ENCODE assay signal across 30 cellular contexts in the genomic region with DNA sequence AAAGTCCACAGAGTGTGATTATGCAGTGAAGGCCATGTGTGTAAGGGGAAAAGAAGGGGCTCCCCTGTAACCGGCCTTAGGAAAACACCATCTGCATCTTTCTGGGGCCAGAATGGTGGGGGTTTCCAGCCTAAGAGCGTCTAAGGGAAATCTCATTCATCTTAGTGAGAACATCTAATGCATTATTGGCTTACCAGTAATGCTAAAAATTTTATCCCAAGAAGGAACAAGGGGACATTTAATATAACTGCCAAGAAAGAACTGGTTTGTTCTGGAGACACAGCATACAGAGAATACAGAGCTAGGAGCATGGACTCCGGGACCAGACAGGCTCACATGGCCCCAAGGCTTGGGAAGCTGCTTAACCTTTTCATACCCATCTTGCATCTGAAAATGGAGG. TPM values are rescaled to one million over a fixed set of nuclear protein-coding genes. Genes with fewer than 3 reads are reported as not detected.
"Had no signal": no experiment of that assay in that cellular context is flagged by ENCODE, and none has a peak within 500 bp of the region (broad histone marks: within the 10 kb centered on the region; RNA-seq: fewer than 3 reads in every experiment).

No MANE protein-coding gene starts in this region.

- H3K27me3 ChIP-seq: adrenal gland, body of pancreas, foreskin keratinocyte, gastrocnemius medialis, heart right ventricle had no signal

- FAIRE-seq: colon had no signal

- H3K27ac ChIP-seq: adrenal gland, body of pancreas, esophagus muscularis mucosa, foreskin keratinocyte, gastrocnemius medialis, heart right ventricle, VCaP had no signal

- H3K9me3 ChIP-seq: adrenal gland, body of pancreas, esophagus muscularis mucosa, gastrocnemius medialis, heart right ventricle had no signal

- H3K4me3 ChIP-seq: adrenal gland, body of pancreas, esophagus muscularis mucosa, gastrocnemius medialis, heart right ventricle had no signal

- H3K36me3 ChIP-seq: adrenal gland, esophagus muscularis mucosa, gastrocnemius medialis, heart right ventricle had no signal

- H3K4me1 ChIP-seq: adrenal gland, body of pancreas, foreskin keratinocyte, gastrocnemius medialis had no signal

- DNase-seq: activated CD4-positive, alpha-beta T cell treated with anti-CD3 and anti-CD28 coated beads for 48 hours; activated CD4-positive, alpha-beta T cell treated with anti-CD3 and anti-CD28 coated beads, Interleukin-2, amount 50 U/mL, for 1 hour; activated CD4-positive, alpha-beta T cell treated with anti-CD3 and anti-CD28 coated beads, Interleukin-2, amount 50 U/mL, for 48 hours; activated CD8-positive, alpha-beta memory T cell treated with anti-CD3 and anti-CD28 coated beads for 24 hours; activated CD8-positive, alpha-beta T cell treated with anti-CD3 and anti-CD28 coated beads for 36 hours; activated effector memory CD4-positive, alpha-beta T cell treated with Interleukin-2 at 50 U/mL for 16 hours; activated gamma-delta T cell treated with Interleukin-2 at 50 U/mL for 16 hours; activated naive CD4-positive, alpha-beta T cell treated with anti-CD3 and anti-CD28 coated beads for 36 hours; activated naive CD8-positive, alpha-beta T cell treated with anti-CD3 and anti-CD28 coated beads for 36 hours; activated naive CD8-positive, alpha-beta T cell treated with anti-CD3 and anti-CD28 coated beads, Interleukin-2, amount 50 U/mL, for 24 hours; activated T-cell treated with anti-CD3 and anti-CD28 coated beads, Interleukin-2, amount 50 U/mL, for 4 hours; adrenal gland; aorta; body of pancreas; cortex of kidney; dermis blood vessel endothelial cell; effector CD4-positive, alpha-beta T cell; effector memory CD8-positive, alpha-beta T cell; erythroblast; foreskin keratinocyte; gastrocnemius medialis; heart right ventricle; T-helper 1 cell; T-helper 17 cell had no signal

RNA-seq across cellular contexts. Expression of gene DSCAM, which starts 58.3 kb away (rescaled TPM):
- total RNA-seq: activated CD8-positive, alpha-beta T cell treated with anti-CD3 and anti-CD28 coated beads for 36 hours; activated naive CD4-positive, alpha-beta T cell treated with anti-CD3 and anti-CD28 coated beads for 36 hours; activated naive CD8-positive, alpha-beta T cell treated with anti-CD3 and anti-CD28 coated beads for 36 hours; activated T-cell treated with anti-CD3 and anti-CD28 coated beads, Interleukin-2, amount 50 U/mL, for 4 hours; activated T-helper 17 cell treated with anti-CD3 and anti-CD28 coated beads, Interleukin-2, amount 50 U/mL, for 72 hours; aorta; chondrocyte; glomerular endothelial cell; T-helper 17 cell had no signal
- polyA plus RNA-seq: aorta had no signal
